Comparison of ENCODE assay signal across 16 cellular contexts in genomic region chr6:105545947-105546710, GRCh38.
DNase-seq lines count a peak whose midpoint lies in the region; TF ChIP-seq lines count a peak whose summit lies in the region.
"Had no signal": no experiment of that assay in that cellular context is flagged by ENCODE, and none has a peak within 500 bp of the region (broad histone marks: within the 10 kb centered on the region; RNA-seq: fewer than 3 reads in every experiment).

No MANE protein-coding gene starts in this region.

- H3K27me3 Mint-ChIP-seq in HFFc6 (ENCODE audit: insufficient read depth): no peaks in the 10 kb centered on the region
- peaks cover 28% of the 10 kb centered on the region for H3K27me3 Mint-ChIP-seq in activated CD4-positive, alpha-beta T cell treated with anti-CD3 and anti-CD28 coated beads, Interleukin-2, amount 10 ng/mL, durations not matched to agents 24 days and 14 days

- H3K4me1 Mint-ChIP-seq in HFFc6 (ENCODE audit: low read depth): peaks cover 31% of the 10 kb centered on the region
- H3K4me1 Mint-ChIP-seq in activated CD4-positive, alpha-beta T cell treated with anti-CD3 and anti-CD28 coated beads, Interleukin-2, amount 10 ng/mL, durations not matched to agents 24 days and 14 days: no peaks in the 10 kb centered on the region
- H3K4me1 Mint-ChIP-seq: B cell, WTC11 had no signal

- TF ChIP-seq CTCF in AG04449 (IDR thresholded peaks at IDR 0.05; ENCODE audit: insufficient read depth, low read length, missing control alignments) (no peak), HFFc6 (IDR thresholded peaks at IDR 0.05) (no peak)

- peak overlapping the region; percentile 73 for H3K27ac Mint-ChIP-seq in HFFc6
- H3K27ac Mint-ChIP-seq in activated CD4-positive, alpha-beta T cell treated with anti-CD3 and anti-CD28 coated beads, Interleukin-2, amount 10 ng/mL, durations not matched to agents 24 days and 14 days: no peak overlapping the region
- H3K27ac Mint-ChIP-seq: B cell, WTC11 had no signal

- POLR2A ChIA-PET in AG04449 (lab: Yijun Ruan, JAX): no interaction called here

- H3K36me3 Mint-ChIP-seq in HFFc6 (ENCODE audit: low read depth): no peaks in the 10 kb centered on the region
- H3K36me3 Mint-ChIP-seq in activated CD4-positive, alpha-beta T cell treated with anti-CD3 and anti-CD28 coated beads, Interleukin-2, amount 10 ng/mL, durations not matched to agents 24 days and 14 days (ENCODE audit: low read depth): no peaks in the 10 kb centered on the region
- H3K36me3 Mint-ChIP-seq: WTC11 had no signal

- CTCF ChIA-PET in AG04449 (lab: Yijun Ruan, JAX): no interaction called here

- intact Hi-C loops in activated CD4-positive, alpha-beta T cell treated with anti-CD3 and anti-CD28 coated beads, Interleukin-2, amount 10 ng/mL, durations not matched to agents 24 days and 14 days (cut with micrococcal nuclease): no loop called here

- peak overlapping the region; percentile 54 for H3K4me3 Mint-ChIP-seq in HFFc6
- no peak overlapping the region for H3K4me3 Mint-ChIP-seq in activated CD4-positive, alpha-beta T cell treated with anti-CD3 and anti-CD28 coated beads, Interleukin-2, amount 10 ng/mL, durations not matched to agents 24 days and 14 days
- H3K4me3 Mint-ChIP-seq: B cell, WTC11 had no signal

- no peaks in the 10 kb centered on the region for H3K9me3 Mint-ChIP-seq in HFFc6
- no peaks in the 10 kb centered on the region for H3K9me3 Mint-ChIP-seq in activated CD4-positive, alpha-beta T cell treated with anti-CD3 and anti-CD28 coated beads, Interleukin-2, amount 10 ng/mL, durations not matched to agents 24 days and 14 days
- H3K9me3 Mint-ChIP-seq: WTC11 had no signal

- peak; percentile 37 for DNase-seq in AG04449 (ENCODE audit: low read depth, low spot score)
- peak; percentile 82 for DNase-seq in HFFc6
- peak; percentile 91 for DNase-seq in amniotic epithelial cell (ENCODE audit: low read depth)
- peak; percentile 25 for DNase-seq in glomerular endothelial cell (ENCODE audit: extremely low read depth, low read depth, low spot score)
- DNase-seq in NCI-H82 (lab: John Stamatoyannopoulos, UW): no peak
- DNase-seq in occipital lobe (lab: John Stamatoyannopoulos, UW): no peak
- no peak for DNase-seq in activated CD4-positive, alpha-beta T cell treated with anti-CD3 and anti-CD28 coated beads, Interleukin-2, amount 10 ng/mL, durations not matched to agents 24 days and 14 days
- no peak for DNase-seq in LoVo (ENCODE audit: low spot score)
- DNase-seq: mesendoderm; NCI-H1436; ovary; stimulated activated CD8-positive, alpha-beta memory T cell treated with anti-CD3 and anti-CD28 coated beads, Interleukin-4, amount 100 ng/mL, for 48 hours; upper lobe of right lung had no signal

- H3K4me3 ChIP-seq in AG04449 (ENCODE audit: low read depth, low read length): no peak overlapping the region
- H3K4me3 ChIP-seq: ovary, SJSA1, upper lobe of right lung had no signal

Comparison
In these comparisons a context has a peak if more than half of its experiments do, and no peak if none do; other contexts are left out.
1. DNase-seq: peak in AG04449 (single experiment), HFFc6 (single experiment), amniotic epithelial cell (single experiment) and glomerular endothelial cell (single experiment); none in NCI-H82 (single experiment), occipital lobe (single experiment), activated CD4-positive, alpha-beta T cell treated with anti-CD3 and anti-CD28 coated beads, Interleukin-2, amount 10 ng/mL, durations not matched to agents 24 days and 14 days (single experiment) and LoVo (single experiment).